8 cellular contexts compared by ENCODE assay signal in the genomic region with DNA sequence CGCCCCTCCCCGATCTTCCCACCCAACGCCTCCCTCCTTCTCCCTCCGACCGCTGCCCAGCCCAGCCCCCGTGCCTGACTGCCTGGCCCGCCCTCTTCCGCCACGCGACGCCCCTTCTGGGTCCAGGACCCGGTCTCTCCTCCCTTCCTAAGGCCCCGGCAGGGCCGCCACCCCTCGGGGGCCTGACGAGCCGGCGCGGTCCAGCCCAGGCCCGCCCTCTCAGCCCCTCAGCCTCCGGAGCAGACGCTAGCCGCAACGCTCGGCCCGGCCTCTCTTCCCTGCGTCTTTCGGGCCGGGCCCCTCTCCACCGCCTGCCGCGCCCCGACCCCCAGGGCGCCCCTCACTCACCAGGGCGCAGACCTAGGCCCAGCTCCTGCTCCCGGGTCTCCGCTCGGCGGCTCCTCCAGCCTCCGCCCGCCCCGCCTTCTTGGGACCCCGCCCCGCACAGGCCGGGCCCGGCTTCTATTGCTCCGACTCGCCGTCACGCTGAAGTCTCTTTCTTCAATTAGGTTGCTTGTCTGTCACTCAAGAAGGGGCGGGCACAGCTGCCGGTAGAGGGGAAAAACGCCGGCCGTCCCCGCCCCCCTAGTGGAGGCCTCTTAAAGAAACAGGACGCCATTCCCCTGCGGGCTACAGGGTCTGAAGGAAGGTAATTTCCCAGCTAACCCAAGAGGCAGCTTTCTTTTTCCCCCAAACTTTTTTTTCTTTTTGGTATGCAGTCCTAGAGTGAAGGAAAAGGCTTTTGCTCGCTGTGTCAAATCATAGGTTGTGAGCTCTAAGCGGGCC. TPM values are rescaled to one million over a fixed set of nuclear protein-coding genes. Genes with fewer than 3 reads are reported as not detected.
A peak's percentile ranks its signal among the peaks of the same experiment; 100 is the strongest.
DNase-seq lines count a peak whose midpoint lies in the region; ATAC-seq, FAIRE-seq and TF ChIP-seq lines count a peak whose summit lies in the region.

Gene ELMO2, minus strand, starts transcription at position 416 of the 786 bp plus-strand sequence. CDS start 12,133 bp downstream, outside the sequence.

- no peaks in the 10 kb centered on the region for H3K9me3 Mint-ChIP-seq in activated CD8-positive, alpha-beta memory T cell treated with anti-CD3 and anti-CD28 coated beads, Interleukin-2, amount 10 ng/mL, durations not matched to agents 7 days and 5 days (ENCODE audit: low read depth)
- no peaks in the 10 kb centered on the region for H3K9me3 Mint-ChIP-seq in endodermal cell

- no peaks in the 10 kb centered on the region for H3K9me3 ChIP-seq in endodermal cell (ENCODE audit: control insufficient read depth, low read length)
- no peaks in the 10 kb centered on the region for H3K9me3 ChIP-seq in mesodermal cell (ENCODE audit: control insufficient read depth, low read length)

- peaks cover 14% of the 10 kb centered on the region for H3K36me3 Mint-ChIP-seq in activated CD8-positive, alpha-beta memory T cell treated with anti-CD3 and anti-CD28 coated beads, Interleukin-2, amount 10 ng/mL, durations not matched to agents 7 days and 5 days
- H3K36me3 Mint-ChIP-seq in endodermal cell (ENCODE audit: low read depth): no peaks in the 10 kb centered on the region

- H3K4me1 Mint-ChIP-seq in activated CD8-positive, alpha-beta memory T cell treated with anti-CD3 and anti-CD28 coated beads, Interleukin-2, amount 10 ng/mL, durations not matched to agents 7 days and 5 days: peaks cover 69% of the 10 kb centered on the region
- peaks cover 40% of the 10 kb centered on the region for H3K4me1 Mint-ChIP-seq in endodermal cell

- peak; percentile 76 for ATAC-seq in GM21367 (IDR thresholded peaks at IDR 0.05; ENCODE audit: unreplicated experiment)
- peak; percentile 90 for ATAC-seq in activated CD8-positive, alpha-beta memory T cell treated with anti-CD3 and anti-CD28 coated beads, Interleukin-2, amount 10 ng/mL, durations not matched to agents 7 days and 5 days

- CTCF ChIA-PET in activated CD8-positive, alpha-beta memory T cell treated with anti-CD3 and anti-CD28 coated beads, Interleukin-2, amount 10 ng/mL, durations not matched to agents 7 days and 5 days (lab: Charles Lee): interaction anchor here (0.7 to 2.9 kb wide), 11 partner anchors 9 to 435 kb away, joined by 3 to 16 read pairs (median 4); no protein-coding TSS in a partner anchor

- H3K27ac Mint-ChIP-seq in activated CD8-positive, alpha-beta memory T cell treated with anti-CD3 and anti-CD28 coated beads, Interleukin-2, amount 10 ng/mL, durations not matched to agents 7 days and 5 days: peak within 1 kb of the TSS; percentile 89
- peak within 1 kb of the TSS; percentile 95 for H3K27ac Mint-ChIP-seq in endodermal cell

- peak; percentile 66 for FAIRE-seq in HTR-8/SVneo (lab: Jason Lieb, UNC)

- H3K27me3 ChIP-seq in endodermal cell (ENCODE audit: control insufficient read depth, insufficient read depth, low read length, poor library complexity, severe bottlenecking): no peaks in the 10 kb centered on the region

- peak within 1 kb of the TSS; percentile 62 for H3K27ac ChIP-seq in endodermal cell (ENCODE audit: low read depth, low read length)
- peak within 1 kb of the TSS; percentile 96 for H3K27ac ChIP-seq in mesodermal cell (ENCODE audit: low read depth, low read length, severe bottlenecking)

- peak within 1 kb of the TSS; percentile 73 for H3K9ac ChIP-seq in endodermal cell (ENCODE audit: extremely low read depth, low read length, poor library complexity, severe bottlenecking)

- DNase-seq in COLO829 (ENCODE audit: low spot score): peak; percentile 100
- DNase-seq in HTR-8/SVneo (ENCODE audit: insufficient read length, low spot score): peak; percentile 99
- peak; percentile 96 for DNase-seq in NOMO-1 treated with dmso at 0.1 percent for 144 hours (lab: John Stamatoyannopoulos, UW; ENCODE audit: unreplicated experiment)
- peak; percentile 98 for DNase-seq in activated CD8-positive, alpha-beta memory T cell treated with anti-CD3 and anti-CD28 coated beads, Interleukin-2, amount 10 ng/mL, durations not matched to agents 7 days and 5 days
- peak; percentile 98 for DNase-seq in endodermal cell
- DNase-seq in stimulated activated CD8-positive, alpha-beta memory T cell treated with anti-CD3 and anti-CD28 coated beads, Interleukin-15, amount 100 ng/mL, for 4 hours (ENCODE audit: low read depth in 2 of 2): peak; percentile 92 to 96

- H3K36me3 ChIP-seq in endodermal cell (ENCODE audit: control insufficient read depth, insufficient read depth, low read length): peaks cover 8% of the 10 kb centered on the region
- peaks cover 23% of the 10 kb centered on the region for H3K36me3 ChIP-seq in mesodermal cell (ENCODE audit: control insufficient read depth, insufficient read depth, low read length)

- H3K4me3 Mint-ChIP-seq in activated CD8-positive, alpha-beta memory T cell treated with anti-CD3 and anti-CD28 coated beads, Interleukin-2, amount 10 ng/mL, durations not matched to agents 7 days and 5 days: peak within 1 kb of the TSS; percentile 96
- H3K4me3 Mint-ChIP-seq in endodermal cell: peak within 1 kb of the TSS; percentile 86

- H3K4me3 ChIP-seq in endodermal cell (ENCODE audit: low read length) (peak within 1 kb of the TSS; percentile 92), mesodermal cell (ENCODE audit: extremely low read depth, insufficient read depth, low read length, poor library complexity, severe bottlenecking) (peak within 1 kb of the TSS; percentile 80)

- H3K4me1 ChIP-seq in endodermal cell (ENCODE audit: control insufficient read depth, insufficient read depth, low read length) (peaks cover 12% of the 10 kb centered on the region), mesodermal cell (ENCODE audit: control insufficient read depth, insufficient read depth, low read length, poor library complexity, severe bottlenecking) (peaks cover 19% of the 10 kb centered on the region)

- 0% methylated on average over 19 to 60 of the region's 60 CpGs for WGBS in endodermal cell (ENCODE audit: insufficient coverage in 1 of 2, insufficient read length in 1 of 2), 2 experiments
- 0% methylated on average over 46 to 51 of the region's 60 CpGs for WGBS in mesodermal cell (ENCODE audit: insufficient coverage in 2 of 2), 2 experiments

- H3K27me3 Mint-ChIP-seq in activated CD8-positive, alpha-beta memory T cell treated with anti-CD3 and anti-CD28 coated beads, Interleukin-2, amount 10 ng/mL, durations not matched to agents 7 days and 5 days: no peaks in the 10 kb centered on the region
- peaks cover 7% of the 10 kb centered on the region for H3K27me3 Mint-ChIP-seq in endodermal cell (ENCODE audit: insufficient read depth)

- peak; percentile 46 for TF ChIP-seq CTCF in endodermal cell (conservative IDR thresholded peaks at IDR 0.05)

RNA-seq across cellular contexts. Expression of gene ELMO2, which starts in this region (rescaled TPM):
- 10 to 100 TPM; 80.3 to 85.5 TPM for total RNA-seq in activated CD8-positive, alpha-beta memory T cell treated with anti-CD3 and anti-CD28 coated beads, Interleukin-2, amount 10 ng/mL, durations not matched to agents 7 days and 5 days
- 10 to 100 TPM; 44.8 to 52.8 TPM for total RNA-seq in endodermal cell
- 47.4 TPM for polyA plus RNA-seq in endodermal cell (2013, experiment 1 of 2)
- 46.7 TPM for polyA plus RNA-seq in endodermal cell (2013, experiment 2 of 2)
- 39.6 TPM for polyA plus RNA-seq in mesodermal cell (2013, experiment 1 of 2)
- polyA plus RNA-seq in mesodermal cell (2013, experiment 2 of 2): 31.6 TPM

Comparison
In these comparisons a context has a peak if more than half of its experiments do, and no peak if none do; other contexts are left out.
1. Peak in every context shown above with its lines: DNase-seq, ATAC-seq, H3K4me3 ChIP-seq and H3K27ac ChIP-seq.